In genomic region chr10:72260588-72261322, GRCh38 we compare ENCODE assay signal across 1 cellular context.
TF ChIP-seq lines count a peak whose summit lies in the region.

No MANE protein-coding gene starts in this region.

TF ChIP-seq in HepG2, 621 proteins besides CTCF, POLR2A, EP300 and RAD21 (continued from another document and continues in another):
- TF ChIP-seq ZNF691 (CRISPR knock-in tag; IDR thresholded peaks at IDR 0.05; ENCODE audit: borderline replicate concordance, low read depth) (no peak; the same call in 1 of the 2 replicates), KLF11 (CRISPR knock-in tag; IDR thresholded peaks at IDR 0.05) (no peak; the same call in 1 of the 2 replicates), ETV5 (CRISPR knock-in tag; IDR thresholded peaks at IDR 0.05; ENCODE audit: borderline replicate concordance) (peak; percentile 65; the same call in 1 of the 2 replicates), NFYC (CRISPR knock-in tag; IDR thresholded peaks at IDR 0.05) (peak; percentile 32; the same call in 1 of the 2 replicates), ZSCAN20 (CRISPR knock-in tag; IDR thresholded peaks at IDR 0.05; ENCODE audit: borderline replicate concordance) (no peak), TGIF2 (CRISPR knock-in tag; IDR thresholded peaks at IDR 0.05) (peak; percentile 8; the same call in 1 of the 2 replicates), CENPT (CRISPR knock-in tag; IDR thresholded peaks at IDR 0.05; ENCODE audit: low read depth) (no peak), ZNF652 (CRISPR knock-in tag; IDR thresholded peaks at IDR 0.05; ENCODE audit: borderline replicate concordance, low read depth) (no peak; the same call in 1 of the 2 replicates), LRRFIP1 (CRISPR knock-in tag; conservative IDR thresholded peaks at IDR 0.05) (no peak), ELF1 (CRISPR knock-in tag; IDR thresholded peaks at IDR 0.05) (peak; percentile 51; the same call in 1 of the 2 replicates), ZC3H13 (CRISPR knock-in tag; IDR thresholded peaks at IDR 0.05) (no peak), ZFP62 (CRISPR knock-in tag; IDR thresholded peaks at IDR 0.05) (no peak), SMAD9 (CRISPR knock-in tag; IDR thresholded peaks at IDR 0.05) (no peak), ZNF7 (CRISPR knock-in tag; IDR thresholded peaks at IDR 0.05) (no peak), PHF5A (CRISPR knock-in tag; IDR thresholded peaks at IDR 0.05; ENCODE audit: low read depth, unreplicated experiment) (peak; percentile 91), NFRKB (IDR thresholded peaks at IDR 0.05) (no peak), PLRG1 (conservative IDR thresholded peaks at IDR 0.05) (no peak), DMAP1 (CRISPR knock-in tag; IDR thresholded peaks at IDR 0.05) (peak; percentile 72), MAFK (conservative IDR thresholded peaks at IDR 0.05 in 1 of 2, IDR thresholded peaks at IDR 0.05 in 1 of 2; ENCODE audit: low read length in 2 of 2) (peak; percentile 100), GABPB1 (CRISPR knock-in tag; IDR thresholded peaks at IDR 0.05) (peak; percentile 74), RELA (CRISPR knock-in tag; IDR thresholded peaks at IDR 0.05) (peak; percentile 11; the same call in 1 of the 2 replicates), GZF1 (CRISPR knock-in tag; IDR thresholded peaks at IDR 0.05) (no peak), ZNF335 (CRISPR knock-in tag; IDR thresholded peaks at IDR 0.05) (no peak), MYNN (CRISPR knock-in tag; IDR thresholded peaks at IDR 0.05; ENCODE audit: low read depth) (no peak), ZNF251 (CRISPR knock-in tag; IDR thresholded peaks at IDR 0.05) (no peak), SP4 (CRISPR knock-in tag; IDR thresholded peaks at IDR 0.05) (peak; percentile 56; the same call in 1 of the 2 replicates), NKX3-1 (CRISPR knock-in tag; IDR thresholded peaks at IDR 0.05) (no peak; the same call in none of the 2 replicates), ZNF207 (IDR thresholded peaks at IDR 0.05; ENCODE audit: borderline replicate concordance) (no peak), ZMYM4 (CRISPR knock-in tag; IDR thresholded peaks at IDR 0.05) (peak; percentile 53), ZSCAN22 (CRISPR knock-in tag; IDR thresholded peaks at IDR 0.05) (no peak), SKIL (CRISPR knock-in tag; IDR thresholded peaks at IDR 0.05; ENCODE audit: borderline replicate concordance) (peak; percentile 77; the same call in 1 of the 2 replicates), KLF16 (CRISPR knock-in tag; IDR thresholded peaks at IDR 0.05) (no peak; a peak in 1 of 4 replicates), LCORL (IDR thresholded peaks at IDR 0.05) (peak; percentile 73), LCORL (CRISPR knock-in tag; IDR thresholded peaks at IDR 0.05) (peak; percentile 97)
- TF ChIP-seq, protein P1, sequence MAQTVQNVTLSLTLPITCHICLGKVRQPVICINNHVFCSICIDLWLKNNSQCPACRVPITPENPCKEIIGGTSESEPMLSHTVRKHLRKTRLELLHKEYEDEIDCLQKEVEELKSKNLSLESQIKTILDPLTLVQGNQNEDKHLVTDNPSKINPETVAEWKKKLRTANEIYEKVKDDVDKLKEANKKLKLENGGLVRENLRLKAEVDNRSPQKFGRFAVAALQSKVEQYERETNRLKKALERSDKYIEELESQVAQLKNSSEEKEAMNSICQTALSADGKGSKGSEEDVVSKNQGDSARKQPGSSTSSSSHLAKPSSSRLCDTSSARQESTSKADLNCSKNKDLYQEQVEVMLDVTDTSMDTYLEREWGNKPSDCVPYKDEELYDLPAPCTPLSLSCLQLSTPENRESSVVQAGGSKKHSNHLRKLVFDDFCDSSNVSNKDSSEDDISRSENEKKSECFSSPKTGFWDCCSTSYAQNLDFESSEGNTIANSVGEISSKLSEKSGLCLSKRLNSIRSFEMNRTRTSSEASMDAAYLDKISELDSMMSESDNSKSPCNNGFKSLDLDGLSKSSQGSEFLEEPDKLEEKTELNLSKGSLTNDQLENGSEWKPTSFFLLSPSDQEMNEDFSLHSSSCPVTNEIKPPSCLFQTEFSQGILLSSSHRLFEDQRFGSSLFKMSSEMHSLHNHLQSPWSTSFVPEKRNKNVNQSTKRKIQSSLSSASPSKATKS (CRISPR knock-in tag; IDR thresholded peaks at IDR 0.05), result no peak
- TF ChIP-seq, protein P2, sequence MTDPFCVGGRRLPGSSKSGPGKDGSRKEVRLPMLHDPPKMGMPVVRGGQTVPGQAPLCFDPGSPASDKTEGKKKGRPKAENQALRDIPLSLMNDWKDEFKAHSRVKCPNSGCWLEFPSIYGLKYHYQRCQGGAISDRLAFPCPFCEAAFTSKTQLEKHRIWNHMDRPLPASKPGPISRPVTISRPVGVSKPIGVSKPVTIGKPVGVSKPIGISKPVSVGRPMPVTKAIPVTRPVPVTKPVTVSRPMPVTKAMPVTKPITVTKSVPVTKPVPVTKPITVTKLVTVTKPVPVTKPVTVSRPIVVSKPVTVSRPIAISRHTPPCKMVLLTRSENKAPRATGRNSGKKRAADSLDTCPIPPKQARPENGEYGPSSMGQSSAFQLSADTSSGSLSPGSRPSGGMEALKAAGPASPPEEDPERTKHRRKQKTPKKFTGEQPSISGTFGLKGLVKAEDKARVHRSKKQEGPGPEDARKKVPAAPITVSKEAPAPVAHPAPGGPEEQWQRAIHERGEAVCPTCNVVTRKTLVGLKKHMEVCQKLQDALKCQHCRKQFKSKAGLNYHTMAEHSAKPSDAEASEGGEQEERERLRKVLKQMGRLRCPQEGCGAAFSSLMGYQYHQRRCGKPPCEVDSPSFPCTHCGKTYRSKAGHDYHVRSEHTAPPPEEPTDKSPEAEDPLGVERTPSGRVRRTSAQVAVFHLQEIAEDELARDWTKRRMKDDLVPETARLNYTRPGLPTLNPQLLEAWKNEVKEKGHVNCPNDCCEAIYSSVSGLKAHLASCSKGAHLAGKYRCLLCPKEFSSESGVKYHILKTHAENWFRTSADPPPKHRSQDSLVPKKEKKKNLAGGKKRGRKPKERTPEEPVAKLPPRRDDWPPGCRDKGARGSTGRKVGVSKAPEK (CRISPR knock-in tag; IDR thresholded peaks at IDR 0.05; ENCODE audit: borderline replicate concordance), result no peak; the same call in none of the 2 replicates
- TF ChIP-seq, protein P3, sequence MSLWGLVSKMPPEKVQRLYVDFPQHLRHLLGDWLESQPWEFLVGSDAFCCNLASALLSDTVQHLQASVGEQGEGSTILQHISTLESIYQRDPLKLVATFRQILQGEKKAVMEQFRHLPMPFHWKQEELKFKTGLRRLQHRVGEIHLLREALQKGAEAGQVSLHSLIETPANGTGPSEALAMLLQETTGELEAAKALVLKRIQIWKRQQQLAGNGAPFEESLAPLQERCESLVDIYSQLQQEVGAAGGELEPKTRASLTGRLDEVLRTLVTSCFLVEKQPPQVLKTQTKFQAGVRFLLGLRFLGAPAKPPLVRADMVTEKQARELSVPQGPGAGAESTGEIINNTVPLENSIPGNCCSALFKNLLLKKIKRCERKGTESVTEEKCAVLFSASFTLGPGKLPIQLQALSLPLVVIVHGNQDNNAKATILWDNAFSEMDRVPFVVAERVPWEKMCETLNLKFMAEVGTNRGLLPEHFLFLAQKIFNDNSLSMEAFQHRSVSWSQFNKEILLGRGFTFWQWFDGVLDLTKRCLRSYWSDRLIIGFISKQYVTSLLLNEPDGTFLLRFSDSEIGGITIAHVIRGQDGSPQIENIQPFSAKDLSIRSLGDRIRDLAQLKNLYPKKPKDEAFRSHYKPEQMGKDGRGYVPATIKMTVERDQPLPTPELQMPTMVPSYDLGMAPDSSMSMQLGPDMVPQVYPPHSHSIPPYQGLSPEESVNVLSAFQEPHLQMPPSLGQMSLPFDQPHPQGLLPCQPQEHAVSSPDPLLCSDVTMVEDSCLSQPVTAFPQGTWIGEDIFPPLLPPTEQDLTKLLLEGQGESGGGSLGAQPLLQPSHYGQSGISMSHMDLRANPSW (CRISPR knock-in tag; IDR thresholded peaks at IDR 0.05; ENCODE audit: borderline replicate concordance), result no peak; the same call in 1 of the 2 replicates
- TF ChIP-seq, protein P4, sequence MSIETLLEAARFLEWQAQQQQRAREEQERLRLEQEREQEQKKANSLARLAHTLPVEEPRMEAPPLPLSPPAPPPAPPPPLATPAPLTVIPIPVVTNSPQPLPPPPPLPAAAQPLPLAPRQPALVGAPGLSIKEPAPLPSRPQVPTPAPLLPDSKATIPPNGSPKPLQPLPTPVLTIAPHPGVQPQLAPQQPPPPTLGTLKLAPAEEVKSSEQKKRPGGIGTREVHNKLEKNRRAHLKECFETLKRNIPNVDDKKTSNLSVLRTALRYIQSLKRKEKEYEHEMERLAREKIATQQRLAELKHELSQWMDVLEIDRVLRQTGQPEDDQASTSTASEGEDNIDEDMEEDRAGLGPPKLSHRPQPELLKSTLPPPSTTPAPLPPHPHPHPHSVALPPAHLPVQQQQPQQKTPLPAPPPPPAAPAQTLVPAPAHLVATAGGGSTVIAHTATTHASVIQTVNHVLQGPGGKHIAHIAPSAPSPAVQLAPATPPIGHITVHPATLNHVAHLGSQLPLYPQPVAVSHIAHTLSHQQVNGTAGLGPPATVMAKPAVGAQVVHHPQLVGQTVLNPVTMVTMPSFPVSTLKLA (IDR thresholded peaks at IDR 0.05), result no peak
- TF ChIP-seq, protein P5, sequence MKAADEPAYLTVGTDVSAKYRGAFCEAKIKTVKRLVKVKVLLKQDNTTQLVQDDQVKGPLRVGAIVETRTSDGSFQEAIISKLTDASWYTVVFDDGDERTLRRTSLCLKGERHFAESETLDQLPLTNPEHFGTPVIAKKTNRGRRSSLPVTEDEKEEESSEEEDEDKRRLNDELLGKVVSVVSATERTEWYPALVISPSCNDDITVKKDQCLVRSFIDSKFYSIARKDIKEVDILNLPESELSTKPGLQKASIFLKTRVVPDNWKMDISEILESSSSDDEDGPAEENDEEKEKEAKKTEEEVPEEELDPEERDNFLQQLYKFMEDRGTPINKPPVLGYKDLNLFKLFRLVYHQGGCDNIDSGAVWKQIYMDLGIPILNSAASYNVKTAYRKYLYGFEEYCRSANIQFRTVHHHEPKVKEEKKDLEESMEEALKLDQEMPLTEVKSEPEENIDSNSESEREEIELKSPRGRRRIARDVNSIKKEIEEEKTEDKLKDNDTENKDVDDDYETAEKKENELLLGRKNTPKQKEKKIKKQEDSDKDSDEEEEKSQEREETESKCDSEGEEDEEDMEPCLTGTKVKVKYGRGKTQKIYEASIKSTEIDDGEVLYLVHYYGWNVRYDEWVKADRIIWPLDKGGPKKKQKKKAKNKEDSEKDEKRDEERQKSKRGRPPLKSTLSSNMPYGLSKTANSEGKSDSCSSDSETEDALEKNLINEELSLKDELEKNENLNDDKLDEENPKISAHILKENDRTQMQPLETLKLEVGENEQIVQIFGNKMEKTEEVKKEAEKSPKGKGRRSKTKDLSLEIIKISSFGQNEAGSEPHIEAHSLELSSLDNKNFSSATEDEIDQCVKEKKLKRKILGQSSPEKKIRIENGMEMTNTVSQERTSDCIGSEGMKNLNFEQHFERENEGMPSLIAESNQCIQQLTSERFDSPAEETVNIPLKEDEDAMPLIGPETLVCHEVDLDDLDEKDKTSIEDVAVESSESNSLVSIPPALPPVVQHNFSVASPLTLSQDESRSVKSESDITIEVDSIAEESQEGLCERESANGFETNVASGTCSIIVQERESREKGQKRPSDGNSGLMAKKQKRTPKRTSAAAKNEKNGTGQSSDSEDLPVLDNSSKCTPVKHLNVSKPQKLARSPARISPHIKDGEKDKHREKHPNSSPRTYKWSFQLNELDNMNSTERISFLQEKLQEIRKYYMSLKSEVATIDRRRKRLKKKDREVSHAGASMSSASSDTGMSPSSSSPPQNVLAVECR (CRISPR knock-in tag; IDR thresholded peaks at IDR 0.05; ENCODE audit: borderline replicate concordance), result peak; percentile 72
- TF ChIP-seq, protein P6, sequence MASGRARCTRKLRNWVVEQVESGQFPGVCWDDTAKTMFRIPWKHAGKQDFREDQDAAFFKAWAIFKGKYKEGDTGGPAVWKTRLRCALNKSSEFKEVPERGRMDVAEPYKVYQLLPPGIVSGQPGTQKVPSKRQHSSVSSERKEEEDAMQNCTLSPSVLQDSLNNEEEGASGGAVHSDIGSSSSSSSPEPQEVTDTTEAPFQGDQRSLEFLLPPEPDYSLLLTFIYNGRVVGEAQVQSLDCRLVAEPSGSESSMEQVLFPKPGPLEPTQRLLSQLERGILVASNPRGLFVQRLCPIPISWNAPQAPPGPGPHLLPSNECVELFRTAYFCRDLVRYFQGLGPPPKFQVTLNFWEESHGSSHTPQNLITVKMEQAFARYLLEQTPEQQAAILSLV (CRISPR knock-in tag; IDR thresholded peaks at IDR 0.05; ENCODE audit: borderline replicate concordance), result peak; percentile 74
